In genomic region chr14:80700601-80701000, GRCh38 we compare ENCODE assay signal across 8 cellular contexts.
"Had no signal": no experiment of that assay in that cellular context is flagged by ENCODE, and none has a peak within 500 bp of the region (broad histone marks: within the 10 kb centered on the region; RNA-seq: fewer than 3 reads in every experiment).

No MANE protein-coding gene starts in this region.

- DNase-seq: IMR-90, KBM-7, KG1 had no signal

- H3K4me3 ChIP-seq: K562 had no signal

- H3K27me3 Mint-ChIP-seq: IgD-negative memory B cell had no signal

- H3K9ac ChIP-seq: KMS-11 had no signal

- H3K27ac Mint-ChIP-seq: IgD-negative memory B cell had no signal

- H3K9me3 Mint-ChIP-seq: IgD-negative memory B cell had no signal

- H3K4me2 ChIP-seq: KMS-11 had no signal

- H3K4me3 Mint-ChIP-seq: IgD-negative memory B cell had no signal

- ATAC-seq: HepG2, K562 had no signal

- H3K27ac ChIP-seq: HL-60, KMS-11 had no signal
